In the genomic region with DNA sequence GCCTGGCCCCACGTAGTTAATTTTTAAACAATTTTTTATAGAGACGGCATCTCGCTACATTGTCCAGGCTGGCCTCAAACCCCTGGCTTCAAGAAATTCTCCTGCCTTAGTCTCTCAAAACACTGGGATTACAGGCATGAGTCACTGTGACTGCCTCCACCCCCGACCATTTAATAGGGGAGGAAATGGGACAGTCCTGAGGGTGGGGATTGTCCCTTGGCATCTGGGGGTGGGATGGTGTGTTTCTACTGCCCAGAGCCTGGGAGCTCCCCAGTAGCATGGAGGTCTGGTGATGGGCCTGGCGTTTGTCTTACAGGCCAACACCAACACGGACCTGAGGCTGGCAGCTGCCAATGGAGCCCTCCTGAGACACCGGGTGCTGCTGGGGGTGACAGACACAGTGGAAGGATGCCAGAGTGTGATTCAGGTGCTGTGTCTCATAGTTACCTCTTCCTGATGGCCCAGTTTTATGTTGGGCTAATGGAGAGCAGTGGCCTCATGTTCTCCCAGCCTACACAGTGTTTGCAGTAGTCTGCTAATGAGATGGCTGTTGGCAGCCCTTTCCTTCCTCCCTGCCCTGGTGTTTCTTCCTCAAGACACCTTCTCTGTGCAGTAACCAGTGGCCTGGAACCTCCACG, we compare ENCODE assay signal across 30 cellular contexts. TPM values are rescaled to one million over a fixed set of nuclear protein-coding genes. Genes with fewer than 3 reads are reported as not detected.
"Had no signal": no experiment of that assay in that cellular context is flagged by ENCODE, and none has a peak within 500 bp of the region (broad histone marks: within the 10 kb centered on the region; RNA-seq: fewer than 3 reads in every experiment).

No MANE protein-coding gene starts in this region.

- H3K9me3 ChIP-seq: ovary, psoas muscle, suprapubic skin, tibial nerve had no signal

- H3K27ac ChIP-seq: cardiac muscle cell, foreskin keratinocyte, hepatocyte, ovary, psoas muscle, suprapubic skin, tibial nerve had no signal

- ATAC-seq: activated CD4-positive, alpha-beta T cell treated with anti-CD3 and anti-CD28 coated beads for 36 hours; activated T-cell treated with anti-CD3 and anti-CD28 coated beads, Interleukin-2, amount 50 U/mL, for 4 hours; foreskin keratinocyte; left ventricle myocardium superior; natural killer cell; psoas muscle; stimulated activated naive CD8-positive, alpha-beta T cell treated with anti-CD3 and anti-CD28 coated beads, Interleukin-15, amount 100 ng/mL, for 72 hours had no signal

- H3K79me2 ChIP-seq: hepatocyte had no signal

- H3K27me3 ChIP-seq: cardiac muscle cell, foreskin keratinocyte, hepatocyte, ovary, suprapubic skin, tibial nerve had no signal

- H3K4me3 ChIP-seq: cardiac muscle cell, hepatocyte, ovary, psoas muscle, suprapubic skin, tibial nerve had no signal

- H3K4me2 ChIP-seq: hepatocyte had no signal

- H3K27ac Mint-ChIP-seq: activated B cell treated with CpG ODN at 0.5 μM for 24 hours; activated CD4-positive, alpha-beta T cell treated with anti-CD3 and anti-CD28 coated beads for 36 hours; activated naive CD8-positive, alpha-beta T cell treated with anti-CD3 and anti-CD28 coated beads, Interleukin-2, amount 10 ng/mL, durations not matched to agents 7 days and 5 days; immature natural killer cell; natural killer cell; T-helper 1 cell treated with Interleukin-12 subunit alpha and Interleukin-12 subunit beta and Interleukin-4 antibody, amounts not matched to agents 30 μg/mL and 1 μg/mL, for 36 hours had no signal

- H3K9me3 Mint-ChIP-seq: activated B cell treated with CpG ODN at 0.5 μM for 24 hours; activated naive CD8-positive, alpha-beta T cell treated with anti-CD3 and anti-CD28 coated beads, Interleukin-2, amount 10 ng/mL, durations not matched to agents 7 days and 5 days; activated T-cell treated with anti-CD3 and anti-CD28 coated beads, Interleukin-2, amount 50 U/mL, for 4 hours; immature natural killer cell; natural killer cell; stimulated activated naive CD8-positive, alpha-beta T cell treated with anti-CD3 and anti-CD28 coated beads, Interleukin-15, amount 100 ng/mL, for 72 hours; T-helper 1 cell treated with Interleukin-12 subunit alpha and Interleukin-12 subunit beta and Interleukin-4 antibody, amounts not matched to agents 30 μg/mL and 1 μg/mL, for 36 hours had no signal

- H3K36me3 Mint-ChIP-seq: natural killer cell had no signal

- H2AFZ ChIP-seq: hepatocyte had no signal

- H3K36me3 ChIP-seq: cardiac muscle cell, ovary had no signal

- DNase-seq: activated B cell treated with CpG ODN at 0.5 μM for 24 hours; activated CD4-positive, alpha-beta T cell treated with anti-CD3 and anti-CD28 coated beads for 36 hours; activated CD4-positive, alpha-beta T cell treated with anti-CD3 and anti-CD28 coated beads, Interleukin-2, amount 50 U/mL, for 4 hours; activated CD8-positive, alpha-beta memory T cell treated with anti-CD3 and anti-CD28 coated beads for 24 hours; activated CD8-positive, alpha-beta memory T cell treated with anti-CD3 and anti-CD28 coated beads, Interleukin-2, amount 50 U/mL, for 4 hours; activated effector memory CD4-positive, alpha-beta T cell treated with Interleukin-2 at 50 U/mL for 16 hours; activated naive CD8-positive, alpha-beta T cell treated with anti-CD3 and anti-CD28 coated beads, Interleukin-2, amount 10 ng/mL, durations not matched to agents 7 days and 5 days; activated T-cell treated with anti-CD3 and anti-CD28 coated beads, Interleukin-2, amount 50 U/mL, for 4 hours; amygdala; effector CD4-positive, alpha-beta T cell; erythroblast; foreskin keratinocyte; immature natural killer cell; left ventricle myocardium superior; midbrain; natural killer cell; ovary; psoas muscle; right cardiac atrium; stimulated activated CD4-positive, alpha-beta T cell treated with anti-CD3 and anti-CD28 coated beads, Interleukin-4, amount 100 ng/mL, for 4 hours; stimulated activated naive CD8-positive, alpha-beta T cell treated with anti-CD3 and anti-CD28 coated beads, Interleukin-15, amount 100 ng/mL, for 72 hours; T1000 had no signal

- H3K4me1 ChIP-seq: foreskin keratinocyte, psoas muscle, suprapubic skin, tibial nerve had no signal

RNA-seq across cellular contexts. Expression of gene TEX53, which starts 24.0 kb away (rescaled TPM):
- total RNA-seq: activated B cell treated with CpG ODN at 0.5 μM for 24 hours; activated CD4-positive, alpha-beta T cell treated with anti-CD3 and anti-CD28 coated beads for 36 hours; activated naive CD8-positive, alpha-beta T cell treated with anti-CD3 and anti-CD28 coated beads, Interleukin-2, amount 10 ng/mL, durations not matched to agents 7 days and 5 days; activated T-cell treated with anti-CD3 and anti-CD28 coated beads, Interleukin-2, amount 50 U/mL, for 4 hours; cardiac muscle cell; chondrocyte; foreskin keratinocyte; hepatocyte; kidney epithelial cell; left ventricle myocardium superior; natural killer cell; ovary; psoas muscle; right cardiac atrium; suprapubic skin; tibial nerve; urinary bladder had no signal
- polyA plus RNA-seq: cardiac muscle cell, foreskin keratinocyte, immature natural killer cell, ovary, psoas muscle, right cardiac atrium, urinary bladder had no signal

RNA-seq across cellular contexts. Expression of gene TEX48, which starts 48.4 kb away (rescaled TPM):
- total RNA-seq: activated B cell treated with CpG ODN at 0.5 μM for 24 hours; activated naive CD8-positive, alpha-beta T cell treated with anti-CD3 and anti-CD28 coated beads, Interleukin-2, amount 10 ng/mL, durations not matched to agents 7 days and 5 days; cardiac muscle cell; chondrocyte; foreskin keratinocyte; hepatocyte; kidney epithelial cell; left ventricle myocardium superior; natural killer cell; ovary; psoas muscle; right cardiac atrium; suprapubic skin; tibial nerve; urinary bladder had no signal
- polyA plus RNA-seq: cardiac muscle cell, hepatocyte, immature natural killer cell, ovary, psoas muscle, right cardiac atrium, urinary bladder had no signal
